In the genomic region with DNA sequence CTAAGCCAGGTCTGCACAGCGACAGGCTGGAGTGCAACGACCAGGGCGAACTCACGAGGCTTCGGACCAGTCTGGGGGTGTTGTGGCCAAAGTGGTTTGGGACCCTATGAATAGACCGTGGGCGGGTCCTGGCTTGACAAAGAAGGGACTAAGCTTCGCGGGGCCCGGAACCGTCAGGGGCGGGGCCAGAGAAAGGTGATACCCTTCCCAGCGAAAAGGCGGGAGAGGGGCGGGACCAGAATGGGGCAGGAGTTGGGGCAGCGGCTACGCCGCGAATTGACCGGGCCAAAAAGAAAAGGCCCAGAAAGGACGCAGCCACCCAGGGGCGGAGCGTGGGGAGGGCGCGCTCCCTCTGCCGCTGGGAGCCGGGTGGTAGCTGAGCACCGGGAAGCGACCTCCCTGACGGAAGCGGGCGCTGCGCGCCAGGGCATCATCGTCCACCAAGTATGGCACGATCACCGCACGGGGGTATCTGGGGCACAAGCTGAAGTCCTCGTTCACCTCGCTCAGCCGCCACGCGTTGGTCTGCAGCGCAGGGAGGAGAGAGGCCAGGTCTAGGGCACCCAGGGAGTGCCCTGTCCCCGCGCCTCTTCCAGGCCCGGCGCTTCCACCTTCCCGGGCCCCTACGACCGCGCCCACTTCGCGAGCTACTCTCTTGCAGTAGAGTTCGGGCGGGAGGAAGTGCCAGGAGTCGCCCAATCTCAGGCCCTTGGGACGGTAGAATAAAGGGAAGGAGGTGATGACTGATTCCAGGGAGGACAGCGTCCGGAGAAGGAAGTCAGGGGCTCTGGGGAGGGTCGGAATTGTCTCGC, we compare ENCODE assay signal across 8 cellular contexts. TPM values are rescaled to one million over a fixed set of nuclear protein-coding genes. Genes with fewer than 3 reads are reported as not detected.
A peak's percentile ranks its signal among the peaks of the same experiment; 100 is the strongest.
DNase-seq lines count a peak whose midpoint lies in the region; ATAC-seq lines count a peak whose summit lies in the region.

No MANE protein-coding gene starts in this region.

- ATAC-seq in Right ventricle myocardium inferior (peak; percentile 88), HG02973 (IDR thresholded peaks at IDR 0.05; ENCODE audit: unreplicated experiment) (no peak), GM21360 (IDR thresholded peaks at IDR 0.05; ENCODE audit: unreplicated experiment) (no peak)

- intact Hi-C loops in Right ventricle myocardium inferior (cut with DNase I), result no loop called here

- peaks cover 11% of the 10 kb centered on the region for H3K4me1 Mint-ChIP-seq in activated naive CD8-positive, alpha-beta T cell (ENCODE audit: low read depth)

- H3K36me3 Mint-ChIP-seq in activated naive CD8-positive, alpha-beta T cell, result peaks cover 2% of the 10 kb centered on the region

- no peak overlapping the region for H3K27ac Mint-ChIP-seq in activated naive CD8-positive, alpha-beta T cell

- H3K27me3 Mint-ChIP-seq in activated naive CD8-positive, alpha-beta T cell, result no peaks in the 10 kb centered on the region

- H3K4me3 Mint-ChIP-seq in activated naive CD8-positive, alpha-beta T cell, result peak overlapping the region; percentile 87

- DNase-seq in ELF-1 (ENCODE audit: low read depth, low spot score), result peak; percentile 93
- peak; percentile 68 for DNase-seq in HuH-7 (ENCODE audit: low spot score)
- peak; percentile 76 for DNase-seq in RKO (ENCODE audit: low spot score)
- DNase-seq in Right ventricle myocardium inferior (ENCODE audit: missing footprints), result peak; percentile 86
- DNase-seq in occipital lobe (lab: John Stamatoyannopoulos, UW), result peak; percentile 41

- H3K9me3 Mint-ChIP-seq in activated naive CD8-positive, alpha-beta T cell (ENCODE audit: low read depth), result no peaks in the 10 kb centered on the region

RNA-seq across cellular contexts. Expression of gene FAM167B, which starts 6.7 kb away (rescaled TPM):
- total RNA-seq in Right ventricle myocardium inferior (10.5 TPM), occipital lobe (2.0 TPM)

RNA-seq across cellular contexts. Expression of gene LCK, which starts 10.7 kb away (rescaled TPM):
- 0.57 TPM for total RNA-seq in Right ventricle myocardium inferior
- not detected for total RNA-seq in occipital lobe

RNA-seq across cellular contexts. Expression of gene EIF3I, which starts 18.1 kb away (rescaled TPM):
- total RNA-seq in Right ventricle myocardium inferior (108 TPM), occipital lobe (79.7 TPM)

RNA-seq across cellular contexts. Expression of gene TMEM234, which starts 18.2 kb away (rescaled TPM):
- 8.8 TPM for total RNA-seq in Right ventricle myocardium inferior
- 9.8 TPM for total RNA-seq in occipital lobe

RNA-seq across cellular contexts. Expression of gene DCDC2B, which starts 31.5 kb away (rescaled TPM):
- total RNA-seq in Right ventricle myocardium inferior (not detected), occipital lobe (not detected)

Comparison
In these comparisons a context has a peak if more than half of its experiments do, and no peak if none do; other contexts are left out.
1. DNase-seq: peak in every context shown above with its lines; median percentile 93 in ELF-1; 86 in Right ventricle myocardium inferior; 76 in RKO; 68 in HuH-7; 41 in occipital lobe.